ENCODE assay signal across 8 cellular contexts in the genomic region with DNA sequence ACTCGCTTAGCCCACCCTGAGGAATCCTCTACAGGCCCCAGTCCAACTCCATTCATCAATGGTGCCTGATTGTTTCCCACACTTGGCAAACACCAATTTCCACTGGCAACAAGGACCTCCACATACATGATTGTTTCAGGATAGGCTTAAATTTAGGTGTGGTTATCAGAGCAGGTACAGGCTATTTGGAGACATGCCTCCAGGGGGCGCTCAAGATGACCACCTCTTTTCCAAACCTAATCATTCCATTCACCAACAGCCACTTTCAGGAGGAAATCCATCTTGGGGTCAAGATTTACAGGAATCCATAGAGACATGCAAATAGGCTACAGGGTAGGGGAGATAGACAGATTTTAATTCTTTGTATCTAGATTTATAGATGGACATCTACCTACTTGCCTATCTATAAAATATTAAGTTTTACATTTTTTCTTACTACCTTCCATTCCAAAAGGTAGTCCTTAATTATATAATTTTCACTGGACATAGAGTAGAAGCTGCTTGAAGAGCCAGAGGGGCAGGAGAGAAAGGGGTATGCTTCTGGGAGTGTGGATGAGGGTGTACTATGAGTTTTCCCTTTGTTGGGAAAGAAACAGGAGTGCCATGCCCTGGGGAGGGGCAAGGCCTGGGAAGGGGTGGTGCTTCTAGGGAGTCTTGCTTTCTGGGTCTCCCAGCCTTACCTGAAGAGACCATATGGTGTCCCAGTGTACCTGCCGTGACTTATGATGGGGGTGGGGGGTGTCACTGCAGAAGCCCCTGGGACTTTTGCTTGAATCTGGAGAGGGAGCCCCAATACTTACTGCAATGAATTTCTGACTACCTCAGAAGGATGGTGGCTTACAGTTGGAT. TPM values are rescaled to one million over a fixed set of nuclear protein-coding genes. Genes with fewer than 3 reads are reported as not detected.
DNase-seq lines count a peak whose midpoint lies in the region; ATAC-seq and FAIRE-seq lines count a peak whose summit lies in the region.

No MANE protein-coding gene starts in this region.

- FAIRE-seq in urothelium cell line (lab: Jason Lieb, UNC) = no peak

- peak; percentile 32 for ATAC-seq in esophagus mucosa

- peak; percentile 23 for DNase-seq in A172 (ENCODE audit: low spot score)
- DNase-seq in ELF-1 (ENCODE audit: low read depth, low spot score) = peak; percentile 78
- DNase-seq in NCI-H69 (lab: John Stamatoyannopoulos, UW) = peak; percentile 58
- peak; percentile 23 for DNase-seq in urothelium cell line (ENCODE audit: low spot score)
- no peak for DNase-seq in HuH-7.5 (ENCODE audit: low spot score)
- DNase-seq in activated T-cell treated with anti-CD3 and anti-CD28 coated beads for 4 hours = no peak
- DNase-seq in occipital lobe (lab: John Stamatoyannopoulos, UW) = no peak

RNA-seq across cellular contexts. Expression of a gene that starts 14.1 kb away (rescaled TPM):
- total RNA-seq in A172 (2014; rRNA removed; shearing (Covaris generic)) = not detected in 2 replicates
- 0.04 TPM for total RNA-seq in esophagus mucosa
- 32.6 TPM for total RNA-seq in occipital lobe

Comparison
In these comparisons a context has a peak if more than half of its experiments do, and no peak if none do; other contexts are left out.
1. DNase-seq: peak in A172 (single experiment), ELF-1 (single experiment), NCI-H69 (single experiment) and urothelium cell line (single experiment); none in HuH-7.5 (single experiment), activated T-cell treated with anti-CD3 and anti-CD28 coated beads for 4 hours (single experiment) and occipital lobe (single experiment).
2. RNA of a gene that starts 14.1 kb away (total RNA-seq): 32.6 TPM in occipital lobe (single experiment); 0.04 TPM in esophagus mucosa (single experiment) and not detected in A172; every median in the first group is over 10 times any median in the second.